Comparison of ENCODE assay signal across 1 cellular context in the genomic region with DNA sequence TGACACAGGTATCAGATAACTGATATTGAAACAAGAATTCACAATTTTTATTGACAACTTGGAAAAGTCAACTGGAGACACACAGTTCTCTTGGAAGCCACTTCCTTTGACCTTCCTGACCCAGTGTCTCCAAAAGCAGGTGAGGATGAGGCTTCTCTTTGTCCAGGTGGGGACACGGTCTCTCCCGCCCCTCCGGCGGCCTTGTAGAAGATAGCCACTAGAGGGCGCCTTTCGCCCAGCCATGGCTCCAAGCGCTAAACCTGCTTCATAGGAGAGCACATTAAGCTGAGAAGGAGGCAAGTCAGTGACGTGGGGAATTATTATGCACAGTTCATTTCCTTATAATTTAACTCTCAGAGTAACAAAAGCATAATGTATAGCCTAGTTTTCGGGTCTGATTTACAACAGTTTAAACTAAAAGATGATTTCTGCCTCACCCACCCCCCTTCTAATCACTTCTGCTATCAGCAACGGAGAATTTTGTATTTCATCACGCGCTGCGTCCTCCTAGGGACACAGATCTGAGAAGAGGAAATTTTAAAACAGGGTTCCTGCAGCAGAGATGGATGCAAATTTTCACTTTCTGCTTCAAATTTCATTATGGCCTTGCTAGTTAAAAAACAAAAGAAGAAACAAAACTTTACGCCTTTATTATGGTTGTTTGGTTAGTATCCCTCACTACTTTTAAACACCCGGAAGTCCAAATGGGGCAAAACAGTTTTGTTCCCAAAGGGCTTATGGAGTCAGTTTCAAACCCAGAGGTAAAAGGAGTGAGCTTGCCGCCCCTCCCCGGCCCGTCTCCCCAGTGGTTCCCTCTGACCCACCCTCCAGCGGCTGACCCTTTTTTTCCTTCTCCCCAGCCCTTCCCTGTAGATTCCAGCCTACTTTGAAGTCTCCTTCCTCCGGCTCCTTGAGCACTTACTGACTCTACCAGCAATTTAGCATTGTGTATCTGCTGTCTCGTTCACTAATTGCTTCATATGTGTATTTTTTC.
TF ChIP-seq lines count a peak whose summit lies in the region.

No MANE protein-coding gene starts in this region.

TF ChIP-seq in GM12878, 131 proteins besides CTCF, POLR2A, EP300 and RAD21 (continued from another document):
- no peak for TF ChIP-seq NR2F1 (conservative IDR thresholded peaks at IDR 0.05)
- no peak for TF ChIP-seq MTA3 (IDR thresholded peaks at IDR 0.05; ENCODE audit: borderline replicate concordance, low read length)
- TF ChIP-seq, protein P1, sequence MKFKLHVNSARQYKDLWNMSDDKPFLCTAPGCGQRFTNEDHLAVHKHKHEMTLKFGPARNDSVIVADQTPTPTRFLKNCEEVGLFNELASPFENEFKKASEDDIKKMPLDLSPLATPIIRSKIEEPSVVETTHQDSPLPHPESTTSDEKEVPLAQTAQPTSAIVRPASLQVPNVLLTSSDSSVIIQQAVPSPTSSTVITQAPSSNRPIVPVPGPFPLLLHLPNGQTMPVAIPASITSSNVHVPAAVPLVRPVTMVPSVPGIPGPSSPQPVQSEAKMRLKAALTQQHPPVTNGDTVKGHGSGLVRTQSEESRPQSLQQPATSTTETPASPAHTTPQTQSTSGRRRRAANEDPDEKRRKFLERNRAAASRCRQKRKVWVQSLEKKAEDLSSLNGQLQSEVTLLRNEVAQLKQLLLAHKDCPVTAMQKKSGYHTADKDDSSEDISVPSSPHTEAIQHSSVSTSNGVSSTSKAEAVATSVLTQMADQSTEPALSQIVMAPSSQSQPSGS (IDR thresholded peaks at IDR 0.05; ENCODE audit: low read length), result no peak
- TF ChIP-seq ZZZ3 (IDR thresholded peaks at IDR 0.05; ENCODE audit: control insufficient read depth, insufficient read length, low read depth), result no peak
- no peak for TF ChIP-seq TBL1XR1 (IDR thresholded peaks at IDR 0.05; ENCODE audit: low read depth, low read length)
- no peak for TF ChIP-seq HCFC1 (IDR thresholded peaks at IDR 0.05; ENCODE audit: low read length)
- peak; percentile 75 for TF ChIP-seq YY1 (IDR thresholded peaks at IDR 0.05; ENCODE audit: low read depth, low read length)
- no peak for TF ChIP-seq KDM1A (IDR thresholded peaks at IDR 0.05; ENCODE audit: borderline replicate concordance)
- no peak for TF ChIP-seq ESRRA (IDR thresholded peaks at IDR 0.05; ENCODE audit: low read length)
- TF ChIP-seq CREM (IDR thresholded peaks at IDR 0.05; ENCODE audit: low read depth), result no peak
- TF ChIP-seq BCL11A (IDR thresholded peaks at IDR 0.05; ENCODE audit: low read depth, low read length), result no peak
- 0 out of 2 replicates have a peak, but pooled peaks have one; percentile 20 for TF ChIP-seq IRF4 (IDR thresholded peaks at IDR 0.05; ENCODE audit: low read depth, low read length)
- TF ChIP-seq CBX5 (IDR thresholded peaks at IDR 0.05; ENCODE audit: low read depth), result no peak
- TF ChIP-seq SMC3 (IDR thresholded peaks at IDR 0.05; ENCODE audit: borderline replicate concordance, low read length), result peak; percentile 54; the same call in 1 of the 2 replicates
- TF ChIP-seq MEF2A (IDR thresholded peaks at IDR 0.05; ENCODE audit: insufficient read depth, low read depth, low read length), result no peak
- no peak for TF ChIP-seq STAT1 (conservative IDR thresholded peaks at IDR 0.05)
TF ChIP-seq in GM12878: peak in this region for 3.
